Comparison of ENCODE assay signal across 8 cellular contexts in genomic region chr1:201538618-201539551, GRCh38. TPM values are rescaled to one million over a fixed set of nuclear protein-coding genes. Genes with fewer than 3 reads are reported as not detected.
DNase-seq lines count a peak whose midpoint lies in the region; ATAC-seq, FAIRE-seq and TF ChIP-seq lines count a peak whose summit lies in the region.

NAV1 (plus strand) TSS chr1:201539127; CDS start chr1:201622885, 83,758 bp downstream.

- H3K4me1 ChIP-seq in A549 = peaks cover 40% of the 10 kb centered on the region
- peaks cover 17% of the 10 kb centered on the region for H3K4me1 ChIP-seq in ES-I3 (ENCODE audit: insufficient read depth, low read length)
- peaks cover 5% of the 10 kb centered on the region for H3K4me1 ChIP-seq in NT2/D1 (ENCODE audit: insufficient read depth, insufficient read length)
- peaks cover 0 to 89% (median 69%) of the 10 kb centered on the region in 4 donors for H3K4me1 ChIP-seq in sigmoid colon

- TF ChIP-seq CTCF in A549 (IDR thresholded peaks at IDR 0.05) (no peak), sigmoid colon (IDR thresholded peaks at IDR 0.05) (no peak)

- ATAC-seq in A549 (peak; percentile 64 to 85), HG03571 (IDR thresholded peaks at IDR 0.05; ENCODE audit: unreplicated experiment) (no peak), GM19023 (IDR thresholded peaks at IDR 0.05; ENCODE audit: unreplicated experiment) (no peak)

- POLR2A ChIA-PET in A549 (lab: Yijun Ruan, JAX) = no interaction called here

- no peak for FAIRE-seq in A549 (lab: Jason Lieb, UNC)

- H3K9me3 ChIP-seq in A549 (no peaks in the 10 kb centered on the region), ES-I3 (ENCODE audit: control insufficient read depth, insufficient read depth, low read length) (no peaks in the 10 kb centered on the region), NT2/D1 (ENCODE audit: insufficient read depth, low read length) (no peaks in the 10 kb centered on the region), sigmoid colon (no peaks in the 10 kb centered on the region)

- intact Hi-C loops in sigmoid colon (cut with DNase I) = no loop called here

- H3K27ac ChIP-seq in A549 (peak within 1 kb of the TSS; percentile 64 to 92), caudate nucleus (ENCODE audit: low read depth, low read length) (peak within 1 kb of the TSS; percentile 86), sigmoid colon (peak within 1 kb of the TSS; percentile 87 to 95 (median 90))

- no peak; the same call in none of the 2 replicates for TF ChIP-seq POLR2A in A549 (IDR thresholded peaks at IDR 0.05; ENCODE audit: low read length)
- peak; percentile 45 to 52 for TF ChIP-seq POLR2A in sigmoid colon (IDR thresholded peaks at IDR 0.05)

- H3K9ac ChIP-seq in ES-I3 (ENCODE audit: low read depth, low read length) = peak within 1 kb of the TSS; percentile 81; the same call in 1 of the 2 replicates
- peak within 1 kb of the TSS; percentile 76 for H3K9ac ChIP-seq in NT2/D1 (ENCODE audit: insufficient read length, low read depth)

- TF ChIP-seq EP300 in A549 (IDR thresholded peaks at IDR 0.05) (no peak), sigmoid colon (IDR thresholded peaks at IDR 0.05) (no peak)

- no peak for TF ChIP-seq RAD21 in A549 (conservative IDR thresholded peaks at IDR 0.05 in 1 of 2, IDR thresholded peaks at IDR 0.05 in 1 of 2)

- peaks cover 75% of the 10 kb centered on the region for H3K27me3 ChIP-seq in NT2/D1 (ENCODE audit: insufficient read depth, insufficient read length)
- no peaks in the 10 kb centered on the region for H3K27me3 ChIP-seq in sigmoid colon

- DNase-seq in A549 (ENCODE audit: low read depth in 1 of 2, low spot score in 1 of 2) (peak; percentile 52 to 71), NT2/D1 (ENCODE audit: low read depth, low spot score) (no peak), caudate nucleus (lab: John Stamatoyannopoulos, UW) (peak in 48 of 61 donors; percentile 26 to 79 (median 58)), iPS-NIHi7 (ENCODE audit: extremely low spot score) (peak; percentile 67), sigmoid colon (peak; percentile 92)

- WGBS in A549 (ENCODE audit: missing lambda C conversion rate) = 3% methylated on average over 45 of the region's 93 CpGs
- WGBS in sigmoid colon, 2 donors = 0 to 1% methylated on average over 93 of the region's 93 CpGs

- no peaks in the 10 kb centered on the region for H3K36me3 ChIP-seq in ES-I3 (ENCODE audit: insufficient read depth, low read length)
- no peaks in the 10 kb centered on the region for H3K36me3 ChIP-seq in NT2/D1 (ENCODE audit: insufficient read depth, insufficient read length, low read length)
- no peaks in the 10 kb centered on the region for H3K36me3 ChIP-seq in sigmoid colon

- CTCF ChIA-PET in A549 (lab: Yijun Ruan, JAX) = interaction anchor here (1.2 to 49.4 kb wide), 10 partner anchors 8 to 253 kb away, joined by 3 to 1452 read pairs (median 20); partner anchors contain the start of gene CSRP1

- H3K4me2 ChIP-seq in A549 = peak within 1 kb of the TSS; percentile 88

- H3K4me3 ChIP-seq in A549 (peak within 1 kb of the TSS; percentile 77), NT2/D1 (ENCODE audit: insufficient read length, low read depth) (peak within 1 kb of the TSS; percentile 75), sigmoid colon (peak within 1 kb of the TSS; percentile 63 to 86 (median 72))

TF ChIP-seq in A549, 52 proteins besides CTCF, POLR2A, EP300 and RAD21:
- TF ChIP-seq JUN (IDR thresholded peaks at IDR 0.05) (peak in 1 of 2 experiments; percentile 25; a peak in 1 of 5 replicates), ESRRA (IDR thresholded peaks at IDR 0.05; ENCODE audit: borderline replicate concordance, low read length) (no peak), PHF8 (IDR thresholded peaks at IDR 0.05; ENCODE audit: borderline replicate concordance, low read depth) (peak; percentile 35; the same call in 1 of the 2 replicates), CHD2 (IDR thresholded peaks at IDR 0.05; ENCODE audit: low read length, partially characterized antibody) (peak; percentile 62), GATA3 (IDR thresholded peaks at IDR 0.05; ENCODE audit: borderline replicate concordance) (peak; percentile 37; the same call in 1 of the 2 replicates), MAFK (IDR thresholded peaks at IDR 0.05; ENCODE audit: partially characterized antibody) (no peak)
- TF ChIP-seq, protein P1, sequence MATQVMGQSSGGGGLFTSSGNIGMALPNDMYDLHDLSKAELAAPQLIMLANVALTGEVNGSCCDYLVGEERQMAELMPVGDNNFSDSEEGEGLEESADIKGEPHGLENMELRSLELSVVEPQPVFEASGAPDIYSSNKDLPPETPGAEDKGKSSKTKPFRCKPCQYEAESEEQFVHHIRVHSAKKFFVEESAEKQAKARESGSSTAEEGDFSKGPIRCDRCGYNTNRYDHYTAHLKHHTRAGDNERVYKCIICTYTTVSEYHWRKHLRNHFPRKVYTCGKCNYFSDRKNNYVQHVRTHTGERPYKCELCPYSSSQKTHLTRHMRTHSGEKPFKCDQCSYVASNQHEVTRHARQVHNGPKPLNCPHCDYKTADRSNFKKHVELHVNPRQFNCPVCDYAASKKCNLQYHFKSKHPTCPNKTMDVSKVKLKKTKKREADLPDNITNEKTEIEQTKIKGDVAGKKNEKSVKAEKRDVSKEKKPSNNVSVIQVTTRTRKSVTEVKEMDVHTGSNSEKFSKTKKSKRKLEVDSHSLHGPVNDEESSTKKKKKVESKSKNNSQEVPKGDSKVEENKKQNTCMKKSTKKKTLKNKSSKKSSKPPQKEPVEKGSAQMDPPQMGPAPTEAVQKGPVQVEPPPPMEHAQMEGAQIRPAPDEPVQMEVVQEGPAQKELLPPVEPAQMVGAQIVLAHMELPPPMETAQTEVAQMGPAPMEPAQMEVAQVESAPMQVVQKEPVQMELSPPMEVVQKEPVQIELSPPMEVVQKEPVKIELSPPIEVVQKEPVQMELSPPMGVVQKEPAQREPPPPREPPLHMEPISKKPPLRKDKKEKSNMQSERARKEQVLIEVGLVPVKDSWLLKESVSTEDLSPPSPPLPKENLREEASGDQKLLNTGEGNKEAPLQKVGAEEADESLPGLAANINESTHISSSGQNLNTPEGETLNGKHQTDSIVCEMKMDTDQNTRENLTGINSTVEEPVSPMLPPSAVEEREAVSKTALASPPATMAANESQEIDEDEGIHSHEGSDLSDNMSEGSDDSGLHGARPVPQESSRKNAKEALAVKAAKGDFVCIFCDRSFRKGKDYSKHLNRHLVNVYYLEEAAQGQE (IDR thresholded peaks at IDR 0.05) = peak; percentile 59; the same call in 1 of the 2 replicates
- TF ChIP-seq, protein P2, sequence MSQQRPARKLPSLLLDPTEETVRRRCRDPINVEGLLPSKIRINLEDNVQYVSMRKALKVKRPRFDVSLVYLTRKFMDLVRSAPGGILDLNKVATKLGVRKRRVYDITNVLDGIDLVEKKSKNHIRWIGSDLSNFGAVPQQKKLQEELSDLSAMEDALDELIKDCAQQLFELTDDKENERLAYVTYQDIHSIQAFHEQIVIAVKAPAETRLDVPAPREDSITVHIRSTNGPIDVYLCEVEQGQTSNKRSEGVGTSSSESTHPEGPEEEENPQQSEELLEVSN (IDR thresholded peaks at IDR 0.05; ENCODE audit: borderline replicate concordance, low read depth) = peak; percentile 71; the same call in 1 of the 2 replicates

RNA-seq across cellular contexts. Expression of gene NAV1, which starts in this region (rescaled TPM):
- 3.7 and 6.4 TPM in 2 replicates for polyA plus RNA-seq in A549 (2011; rRNA removed)
- polyA plus RNA-seq in A549 (2012; cell fraction: cytosol; rRNA removed) = 2.0 and 3.1 TPM in 2 replicates
- 5.0 and 5.5 TPM in 2 replicates for polyA plus RNA-seq in A549 (2012; cell fraction: nucleus; rRNA removed)
- polyA plus RNA-seq in A549 (2017; fragmentation: RNase III; extraction: RNeasy Plus Mini Kit Qiagen cat#74134 plus additional on column Dnase treatment) = 6.1 to 8.4 TPM (median 6.6 TPM) in 3 replicates
- 11.7 and 12.6 TPM in 2 replicates for polyA minus RNA-seq in A549 (2011; rRNA and poly(A)+ RNA removed)
- total RNA-seq in sigmoid colon = 10 to 100 TPM; 17.1 to 44.9 (median 20.9) TPM
- 1 to 10 TPM; 1.8 to 8.2 (median 3.0) TPM for polyA plus RNA-seq in sigmoid colon

Comparison
In these comparisons a context has a peak if more than half of its experiments do, and no peak if none do; other contexts are left out.
1. ATAC-seq: peak in A549 (2 of 2); none in HG03571 (single experiment) and GM19023 (single experiment).
2. Peak in every context shown above with its lines, with median percentiles within 50 percentile points of each other: H3K27ac ChIP-seq and H3K4me3 ChIP-seq.